1 cellular context compared by ENCODE assay signal in the genomic region with DNA sequence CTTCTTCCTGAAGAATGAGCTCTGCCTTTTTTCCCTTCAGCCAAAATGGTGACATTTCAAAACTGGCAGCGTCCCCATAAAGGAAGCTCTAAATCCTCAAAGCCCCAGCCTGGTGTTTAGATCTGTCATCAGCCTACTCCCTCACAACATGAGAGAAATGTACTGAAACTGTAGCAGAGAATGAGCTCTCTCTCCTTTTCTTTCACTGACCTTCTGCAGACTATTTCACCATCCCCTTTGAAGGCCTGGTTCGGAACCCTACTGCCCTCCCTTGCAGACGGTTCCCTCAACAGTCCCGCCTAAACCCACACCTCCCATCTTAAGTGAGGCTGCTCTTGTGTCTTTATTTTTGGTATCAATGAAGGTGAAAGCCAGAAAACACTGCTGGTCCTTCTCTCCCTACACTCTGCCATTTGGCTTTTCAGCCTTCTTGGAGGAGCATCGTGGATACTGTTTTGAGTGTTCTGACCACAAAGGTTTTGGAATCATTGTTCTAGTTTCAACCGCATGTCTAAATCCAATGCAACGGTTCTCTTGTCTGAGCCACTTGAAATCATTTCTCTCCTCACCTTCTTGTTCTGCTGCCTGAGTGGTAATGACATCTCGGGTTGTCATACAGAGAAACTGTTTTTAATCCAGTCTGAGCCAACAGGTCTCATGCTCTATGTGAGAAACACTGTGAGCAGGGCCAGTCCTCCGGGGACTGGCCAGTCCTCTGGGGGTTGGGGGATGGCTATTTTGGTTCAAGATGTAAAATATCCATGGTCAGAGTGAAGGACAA.
TF ChIP-seq lines count a peak whose summit lies in the region.

No MANE protein-coding gene starts in this region.

TF ChIP-seq in GM12878, 131 proteins besides CTCF, POLR2A, EP300 and RAD21 (continued from another document):
- TF ChIP-seq, protein P1, sequence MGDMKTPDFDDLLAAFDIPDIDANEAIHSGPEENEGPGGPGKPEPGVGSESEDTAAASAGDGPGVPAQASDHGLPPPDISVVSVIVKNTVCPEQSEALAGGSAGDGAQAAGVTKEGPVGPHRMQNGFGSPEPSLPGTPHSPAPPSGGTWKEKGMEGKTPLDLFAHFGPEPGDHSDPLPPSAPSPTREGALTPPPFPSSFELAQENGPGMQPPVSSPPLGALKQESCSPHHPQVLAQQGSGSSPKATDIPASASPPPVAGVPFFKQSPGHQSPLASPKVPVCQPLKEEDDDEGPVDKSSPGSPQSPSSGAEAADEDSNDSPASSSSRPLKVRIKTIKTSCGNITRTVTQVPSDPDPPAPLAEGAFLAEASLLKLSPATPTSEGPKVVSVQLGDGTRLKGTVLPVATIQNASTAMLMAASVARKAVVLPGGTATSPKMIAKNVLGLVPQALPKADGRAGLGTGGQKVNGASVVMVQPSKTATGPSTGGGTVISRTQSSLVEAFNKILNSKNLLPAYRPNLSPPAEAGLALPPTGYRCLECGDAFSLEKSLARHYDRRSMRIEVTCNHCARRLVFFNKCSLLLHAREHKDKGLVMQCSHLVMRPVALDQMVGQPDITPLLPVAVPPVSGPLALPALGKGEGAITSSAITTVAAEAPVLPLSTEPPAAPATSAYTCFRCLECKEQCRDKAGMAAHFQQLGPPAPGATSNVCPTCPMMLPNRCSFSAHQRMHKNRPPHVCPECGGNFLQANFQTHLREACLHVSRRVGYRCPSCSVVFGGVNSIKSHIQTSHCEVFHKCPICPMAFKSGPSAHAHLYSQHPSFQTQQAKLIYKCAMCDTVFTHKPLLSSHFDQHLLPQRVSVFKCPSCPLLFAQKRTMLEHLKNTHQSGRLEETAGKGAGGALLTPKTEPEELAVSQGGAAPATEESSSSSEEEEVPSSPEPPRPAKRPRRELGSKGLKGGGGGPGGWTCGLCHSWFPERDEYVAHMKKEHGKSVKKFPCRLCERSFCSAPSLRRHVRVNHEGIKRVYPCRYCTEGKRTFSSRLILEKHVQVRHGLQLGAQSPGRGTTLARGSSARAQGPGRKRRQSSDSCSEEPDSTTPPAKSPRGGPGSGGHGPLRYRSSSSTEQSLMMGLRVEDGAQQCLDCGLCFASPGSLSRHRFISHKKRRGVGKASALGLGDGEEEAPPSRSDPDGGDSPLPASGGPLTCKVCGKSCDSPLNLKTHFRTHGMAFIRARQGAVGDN (IDR thresholded peaks at IDR 0.05) = no peak
- TF ChIP-seq TBL1XR1 (IDR thresholded peaks at IDR 0.05; ENCODE audit: low read depth, low read length) = no peak
- TF ChIP-seq HDGF (IDR thresholded peaks at IDR 0.05) = no peak
- TF ChIP-seq CEBPB (IDR thresholded peaks at IDR 0.05; ENCODE audit: borderline replicate concordance in 1 of 2, low read depth in 2 of 2, low read length in 2 of 2) = no peak
- TF ChIP-seq, protein P2, sequence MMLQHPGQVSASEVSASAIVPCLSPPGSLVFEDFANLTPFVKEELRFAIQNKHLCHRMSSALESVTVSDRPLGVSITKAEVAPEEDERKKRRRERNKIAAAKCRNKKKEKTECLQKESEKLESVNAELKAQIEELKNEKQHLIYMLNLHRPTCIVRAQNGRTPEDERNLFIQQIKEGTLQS (IDR thresholded peaks at IDR 0.05; ENCODE audit: borderline replicate concordance, extremely low read depth, low read depth, low read length) = no peak
- no peak for TF ChIP-seq MXI1 (IDR thresholded peaks at IDR 0.05; ENCODE audit: low read depth, low read length)
- no peak for TF ChIP-seq ZNF24 (IDR thresholded peaks at IDR 0.05)
- no peak for TF ChIP-seq NKRF (conservative IDR thresholded peaks at IDR 0.05)
- TF ChIP-seq TCF12 (IDR thresholded peaks at IDR 0.05; ENCODE audit: low read depth, low read length) = no peak
- no peak for TF ChIP-seq BRCA1 (IDR thresholded peaks at IDR 0.05; ENCODE audit: low read depth, low read length)
- TF ChIP-seq MEF2A (IDR thresholded peaks at IDR 0.05; ENCODE audit: insufficient read depth, low read depth, low read length) = peak; percentile 75
- TF ChIP-seq PAX8 (IDR thresholded peaks at IDR 0.05) = no peak
- TF ChIP-seq ZZZ3 (IDR thresholded peaks at IDR 0.05; ENCODE audit: control insufficient read depth, insufficient read length, low read depth) = no peak
- TF ChIP-seq CHD2 (IDR thresholded peaks at IDR 0.05; ENCODE audit: borderline replicate concordance, low read depth, low read length) = no peak
- TF ChIP-seq RB1 (IDR thresholded peaks at IDR 0.05; ENCODE audit: borderline replicate concordance) = peak; percentile 71; the same call in 1 of the 2 replicates
- TF ChIP-seq NRF1 (conservative IDR thresholded peaks at IDR 0.05; ENCODE audit: low read depth, low read length) = no peak
- peak; percentile 47; the same call in 1 of the 2 replicates for TF ChIP-seq GABPA (IDR thresholded peaks at IDR 0.05; ENCODE audit: low read depth)
- TF ChIP-seq FOXM1 (IDR thresholded peaks at IDR 0.05; ENCODE audit: low read depth, low read length) = peak; percentile 95
- no peak for TF ChIP-seq BCLAF1 (IDR thresholded peaks at IDR 0.05)
- 0 out of 4 replicates have a peak, but pooled peaks of 1 of the 2 experiments have one; percentile 19 for TF ChIP-seq SRF (IDR thresholded peaks at IDR 0.05; ENCODE audit: low read depth in 2 of 2, low read length in 2 of 2)
- no peak for TF ChIP-seq ZNF274 (IDR thresholded peaks at IDR 0.05; ENCODE audit: insufficient read depth, insufficient read length)
- no peak for TF ChIP-seq HSF1 (IDR thresholded peaks at IDR 0.05; ENCODE audit: low read depth, low read length)
- TF ChIP-seq NFXL1 (IDR thresholded peaks at IDR 0.05; ENCODE audit: borderline replicate concordance) = no peak
- TF ChIP-seq EGR1 (IDR thresholded peaks at IDR 0.05; ENCODE audit: borderline replicate concordance in 1 of 2, low read depth in 2 of 2, low read length in 2 of 2) = no peak; a peak in 1 of 3 replicates
- no peak for TF ChIP-seq MYB (IDR thresholded peaks at IDR 0.05; ENCODE audit: borderline replicate concordance, low read depth, low read length)
